ENCODE assay signal across 11 cellular contexts in the genomic region with DNA sequence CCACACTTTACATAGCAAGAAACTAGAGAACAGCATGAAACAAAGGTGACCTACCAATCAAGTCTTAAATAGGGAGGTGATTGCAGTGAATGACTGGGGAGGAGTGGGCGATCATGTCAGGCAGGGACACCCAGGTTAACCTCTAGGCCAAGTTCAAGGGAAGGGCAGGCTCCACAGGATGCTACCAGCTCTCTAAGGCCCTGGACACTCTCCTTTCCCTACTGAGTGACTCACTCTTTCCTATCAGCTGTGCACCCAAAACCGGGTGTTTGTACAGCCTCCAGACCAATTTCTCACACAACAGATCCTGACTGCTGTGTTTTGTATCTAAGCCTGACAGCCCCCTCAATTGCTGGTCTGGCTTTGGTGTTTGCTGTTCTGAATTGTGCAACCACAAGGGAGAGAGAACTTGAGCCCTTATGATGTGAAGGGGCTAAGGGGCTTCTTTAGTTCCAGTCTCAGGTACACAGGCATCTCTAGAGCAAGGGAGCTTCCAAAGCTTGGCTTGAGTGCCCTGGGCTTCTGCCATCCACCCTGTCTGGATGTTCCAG.
DNase-seq lines count a peak whose midpoint lies in the region; ATAC-seq and TF ChIP-seq lines count a peak whose summit lies in the region.
"Had no signal": no experiment of that assay in that cellular context is flagged by ENCODE, and none has a peak within 500 bp of the region (broad histone marks: within the 10 kb centered on the region; RNA-seq: fewer than 3 reads in every experiment).

No MANE protein-coding gene starts in this region.

- H3K27me3 ChIP-seq in psoas muscle (ENCODE audit: insufficient read depth in 3 of 3, low read length in 2 of 3) = peaks cover 0 to 4% (median 3%) of the 10 kb centered on the region in 3 donors
- H3K27me3 ChIP-seq in dorsolateral prefrontal cortex = peaks cover 0 to 5% (median 0%) of the 10 kb centered on the region in 45 donors
- H3K27me3 ChIP-seq: gastrocnemius medialis had no signal

- DNase-seq in activated CD4-positive, alpha-beta memory T cell treated with anti-CD3 and anti-CD28 coated beads for 36 hours = peak; percentile 24
- DNase-seq in activated CD4-positive, alpha-beta memory T cell treated with anti-CD3 and anti-CD28 coated beads, Interleukin-2, amount 10 ng/mL, durations not matched to agents 7 days and 5 days = no peak
- DNase-seq in SKM-1 (lab: John Stamatoyannopoulos, UW; ENCODE audit: unreplicated experiment) = peak; percentile 42
- DNase-seq in fibroblast of pulmonary artery (ENCODE audit: low read depth) = peak; percentile 93
- DNase-seq in stimulated activated naive B cell treated with anti-CD40 and anti-IgM and Interleukin-4, amounts not matched to agents 10 μg/mL and 1 μg/mL and 100 μg/mL, for 72 hours = no peak
- DNase-seq in psoas muscle = no peak
- no peak for DNase-seq in mesenteric fat pad (ENCODE audit: low spot score)
- DNase-seq in dorsolateral prefrontal cortex = no peak
- DNase-seq: gastrocnemius medialis, NCI-H1417 treated with DMSO at 0.1 percent for 48 hours had no signal

- H3K4me1 ChIP-seq in psoas muscle = no peaks in the 10 kb centered on the region
- H3K4me1 ChIP-seq: gastrocnemius medialis had no signal

- H3K27ac Mint-ChIP-seq in activated CD4-positive, alpha-beta memory T cell treated with anti-CD3 and anti-CD28 coated beads for 36 hours = no peak overlapping the region
- no peak overlapping the region for H3K27ac Mint-ChIP-seq in activated CD4-positive, alpha-beta memory T cell treated with anti-CD3 and anti-CD28 coated beads, Interleukin-2, amount 10 ng/mL, durations not matched to agents 7 days and 5 days
- H3K27ac Mint-ChIP-seq in stimulated activated naive B cell treated with anti-CD40 and anti-IgM and Interleukin-4, amounts not matched to agents 10 μg/mL and 1 μg/mL and 100 μg/mL, for 72 hours = peak overlapping the region; percentile 71

- intact Hi-C loops in activated CD4-positive, alpha-beta memory T cell treated with anti-CD3 and anti-CD28 coated beads for 36 hours (cut with micrococcal nuclease) = no loop called here
- intact Hi-C loops in psoas muscle (cut with DNase I) (no loop called here), dorsolateral prefrontal cortex (cut with DNase I) (no loop called here)

- TF ChIP-seq CTCF in fibroblast of pulmonary artery (IDR thresholded peaks at IDR 0.05; ENCODE audit: low read length, missing control alignments) = no peak
- no peak for TF ChIP-seq CTCF in psoas muscle (IDR thresholded peaks at IDR 0.05)
- TF ChIP-seq CTCF in dorsolateral prefrontal cortex (IDR thresholded peaks at IDR 0.05 in 54 of 56, conservative IDR thresholded peaks at IDR 0.05 in 2 of 56; ENCODE audit: low read depth in 1 of 56, partially characterized antibody in 56 of 56) = no peak

- no peaks in the 10 kb centered on the region for H3K9me3 ChIP-seq in psoas muscle
- H3K9me3 ChIP-seq: gastrocnemius medialis had no signal

- H3K36me3 ChIP-seq in psoas muscle (ENCODE audit: insufficient read depth in 1 of 2, low read depth in 1 of 2) = no peaks in the 10 kb centered on the region
- H3K36me3 ChIP-seq: gastrocnemius medialis had no signal

- POLR2A ChIA-PET in activated CD4-positive, alpha-beta memory T cell treated with anti-CD3 and anti-CD28 coated beads for 36 hours (lab: Charles Lee) = no interaction called here
- POLR2A ChIA-PET in activated CD4-positive, alpha-beta memory T cell treated with anti-CD3 and anti-CD28 coated beads, Interleukin-2, amount 10 ng/mL, durations not matched to agents 7 days and 5 days (lab: Charles Lee) = interaction anchor here (2.3 kb wide), 1 partner anchor 20 kb away, joined by 10 read pairs; no protein-coding TSS in a partner anchor

- no peak overlapping the region for H3K27ac ChIP-seq in psoas muscle
- H3K27ac ChIP-seq in dorsolateral prefrontal cortex = no peak overlapping the region
- H3K27ac ChIP-seq: gastrocnemius medialis had no signal

- CTCF ChIA-PET in activated CD4-positive, alpha-beta memory T cell treated with anti-CD3 and anti-CD28 coated beads for 36 hours (lab: Charles Lee) = no interaction called here
- CTCF ChIA-PET in activated CD4-positive, alpha-beta memory T cell treated with anti-CD3 and anti-CD28 coated beads, Interleukin-2, amount 10 ng/mL, durations not matched to agents 7 days and 5 days (lab: Charles Lee) = interaction anchor here (0.7 kb wide), 2 partner anchors 200 to 291 kb away, joined by 3 to 4 read pairs; no protein-coding TSS in a partner anchor

- H3K4me3 Mint-ChIP-seq in activated CD4-positive, alpha-beta memory T cell treated with anti-CD3 and anti-CD28 coated beads for 36 hours = no peak overlapping the region
- no peak overlapping the region for H3K4me3 Mint-ChIP-seq in activated CD4-positive, alpha-beta memory T cell treated with anti-CD3 and anti-CD28 coated beads, Interleukin-2, amount 10 ng/mL, durations not matched to agents 7 days and 5 days
- no peak overlapping the region for H3K4me3 Mint-ChIP-seq in stimulated activated naive B cell treated with anti-CD40 and anti-IgM and Interleukin-4, amounts not matched to agents 10 μg/mL and 1 μg/mL and 100 μg/mL, for 72 hours
- H3K4me3 Mint-ChIP-seq: neural crest cell had no signal

- no peaks in the 10 kb centered on the region for H3K36me3 Mint-ChIP-seq in activated CD4-positive, alpha-beta memory T cell treated with anti-CD3 and anti-CD28 coated beads for 36 hours
- H3K36me3 Mint-ChIP-seq in activated CD4-positive, alpha-beta memory T cell treated with anti-CD3 and anti-CD28 coated beads, Interleukin-2, amount 10 ng/mL, durations not matched to agents 7 days and 5 days (ENCODE audit: low read depth) = peaks cover 3% of the 10 kb centered on the region
- no peaks in the 10 kb centered on the region for H3K36me3 Mint-ChIP-seq in stimulated activated naive B cell treated with anti-CD40 and anti-IgM and Interleukin-4, amounts not matched to agents 10 μg/mL and 1 μg/mL and 100 μg/mL, for 72 hours

- no peaks in the 10 kb centered on the region for H3K9me3 Mint-ChIP-seq in activated CD4-positive, alpha-beta memory T cell treated with anti-CD3 and anti-CD28 coated beads for 36 hours
- no peaks in the 10 kb centered on the region for H3K9me3 Mint-ChIP-seq in activated CD4-positive, alpha-beta memory T cell treated with anti-CD3 and anti-CD28 coated beads, Interleukin-2, amount 10 ng/mL, durations not matched to agents 7 days and 5 days
- no peaks in the 10 kb centered on the region for H3K9me3 Mint-ChIP-seq in stimulated activated naive B cell treated with anti-CD40 and anti-IgM and Interleukin-4, amounts not matched to agents 10 μg/mL and 1 μg/mL and 100 μg/mL, for 72 hours
- H3K9me3 Mint-ChIP-seq: neural crest cell had no signal

- peaks cover 6% of the 10 kb centered on the region for H3K4me1 Mint-ChIP-seq in activated CD4-positive, alpha-beta memory T cell treated with anti-CD3 and anti-CD28 coated beads for 36 hours (ENCODE audit: low read depth)
- H3K4me1 Mint-ChIP-seq in activated CD4-positive, alpha-beta memory T cell treated with anti-CD3 and anti-CD28 coated beads, Interleukin-2, amount 10 ng/mL, durations not matched to agents 7 days and 5 days = peaks cover 23% of the 10 kb centered on the region
- H3K4me1 Mint-ChIP-seq in stimulated activated naive B cell treated with anti-CD40 and anti-IgM and Interleukin-4, amounts not matched to agents 10 μg/mL and 1 μg/mL and 100 μg/mL, for 72 hours = peaks cover 22 to 26% of the 10 kb centered on the region in 2 donors
- H3K4me1 Mint-ChIP-seq: neural crest cell had no signal

- peak; percentile 63 to 65 for ATAC-seq in stimulated activated naive B cell treated with anti-CD40 and anti-IgM and Interleukin-4, amounts not matched to agents 10 μg/mL and 1 μg/mL and 100 μg/mL, for 72 hours (replicated peaks)
- ATAC-seq in psoas muscle = no peak
- ATAC-seq: gastrocnemius medialis had no signal

- H3K4me3 ChIP-seq in fibroblast of pulmonary artery (replicated peaks; ENCODE audit: low read depth, low read length) (no peak overlapping the region), psoas muscle (no peak overlapping the region), dorsolateral prefrontal cortex (no peak overlapping the region)
- H3K4me3 ChIP-seq: gastrocnemius medialis had no signal

- WGBS in psoas muscle, 3 donors = 41 to 52% (median 48%) methylated on average over 2 of the region's 2 CpGs

- no peaks in the 10 kb centered on the region for H3K27me3 Mint-ChIP-seq in activated CD4-positive, alpha-beta memory T cell treated with anti-CD3 and anti-CD28 coated beads for 36 hours
- H3K27me3 Mint-ChIP-seq in activated CD4-positive, alpha-beta memory T cell treated with anti-CD3 and anti-CD28 coated beads, Interleukin-2, amount 10 ng/mL, durations not matched to agents 7 days and 5 days = no peaks in the 10 kb centered on the region
- peaks cover 0 to 3% of the 10 kb centered on the region in 2 donors for H3K27me3 Mint-ChIP-seq in stimulated activated naive B cell treated with anti-CD40 and anti-IgM and Interleukin-4, amounts not matched to agents 10 μg/mL and 1 μg/mL and 100 μg/mL, for 72 hours

Comparison
In these comparisons a context has a peak if more than half of its experiments do, and no peak if none do; other contexts are left out.
1. DNase-seq: peak in activated CD4-positive, alpha-beta memory T cell treated with anti-CD3 and anti-CD28 coated beads for 36 hours (single experiment), SKM-1 (single experiment) and fibroblast of pulmonary artery (single experiment); none in activated CD4-positive, alpha-beta memory T cell treated with anti-CD3 and anti-CD28 coated beads, Interleukin-2, amount 10 ng/mL, durations not matched to agents 7 days and 5 days (single experiment), stimulated activated naive B cell treated with anti-CD40 and anti-IgM and Interleukin-4, amounts not matched to agents 10 μg/mL and 1 μg/mL and 100 μg/mL, for 72 hours (single experiment), psoas muscle (0 of 2), mesenteric fat pad (single experiment) and dorsolateral prefrontal cortex (0 of 10).
2. ATAC-seq: peak in stimulated activated naive B cell treated with anti-CD40 and anti-IgM and Interleukin-4, amounts not matched to agents 10 μg/mL and 1 μg/mL and 100 μg/mL, for 72 hours (2 of 2); none in psoas muscle (0 of 4).